In the genomic region with DNA sequence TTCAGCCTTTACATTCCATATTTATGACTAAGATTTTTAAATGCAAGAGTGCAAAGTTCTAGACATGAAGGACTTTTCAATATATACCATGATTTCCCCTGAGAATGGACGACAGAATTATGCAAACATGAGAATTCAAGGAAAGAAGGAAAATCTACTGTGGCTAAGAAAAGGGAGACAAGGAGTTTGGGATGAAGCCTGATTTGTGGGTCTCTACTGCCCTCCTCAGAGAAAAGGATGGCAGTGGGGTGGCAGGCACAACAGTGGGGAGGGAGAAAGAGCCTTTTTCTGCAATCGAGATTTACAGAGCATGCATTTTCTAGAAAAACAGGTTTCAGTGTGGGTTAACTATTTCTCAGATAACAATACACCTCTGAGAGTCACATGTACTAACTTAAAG, we compare ENCODE assay signal across 9 cellular contexts.
DNase-seq lines count a peak whose midpoint lies in the region; ATAC-seq, FAIRE-seq and TF ChIP-seq lines count a peak whose summit lies in the region.
"Had no signal": no experiment of that assay in that cellular context is flagged by ENCODE, and none has a peak within 500 bp of the region (broad histone marks: within the 10 kb centered on the region; RNA-seq: fewer than 3 reads in every experiment).

No MANE protein-coding gene starts in this region.

- no peak overlapping the region for H3K4me2 ChIP-seq in GM12878 (ENCODE audit: control insufficient read depth, insufficient read depth)

- TF ChIP-seq POLR2A in GM12878 (IDR thresholded peaks at IDR 0.05; ENCODE audit: low read depth, low read length) = no peak
- no peak for TF ChIP-seq POLR2A in right lobe of liver (IDR thresholded peaks at IDR 0.05)

- intact Hi-C loops in GM12878 (cut with micrococcal nuclease; ENCODE audit: unreplicated experiment) (no loop called here), right lobe of liver (cut with DNase I) (no loop called here)

- WGBS in GM12878 (ENCODE audit: insufficient coverage, insufficient replicate concordance, low lambda C conversion rate, missing lambda C conversion rate) = 14% methylated on average over 2 of the region's 2 CpGs
- WGBS in right lobe of liver (ENCODE audit: insufficient coverage, low coverage, low lambda C conversion rate, missing lambda C conversion rate) = 9% methylated on average over 2 of the region's 2 CpGs

- no peak for FAIRE-seq in GM12878 (lab: Jason Lieb, UNC)
- FAIRE-seq: endometrium had no signal

- H3K27me3 ChIP-seq in GM12878 (replicated peaks in 1 of 2; ENCODE audit: control insufficient read depth in 2 of 2, insufficient read depth in 2 of 2, low read length in 1 of 2) (no peaks in the 10 kb centered on the region), right lobe of liver (no peaks in the 10 kb centered on the region)

- no peak overlapping the region for H2AFZ ChIP-seq in GM12878 (ENCODE audit: control insufficient read depth, low read depth, low read length)

- H3K27ac ChIP-seq in GM12878 (ENCODE audit: control insufficient read depth, insufficient read depth) = no peak overlapping the region
- no peak overlapping the region for H3K27ac ChIP-seq in right lobe of liver

- RAD21 ChIA-PET in GM12878 (lab: Charles Lee; ENCODE audit: unreplicated experiment) = no interaction called here

- no peak for TF ChIP-seq EP300 in GM12878 (IDR thresholded peaks at IDR 0.05; ENCODE audit: borderline replicate concordance in 1 of 2, control insufficient read depth in 1 of 2, low read depth in 2 of 2, low read length in 2 of 2)

- no peaks in the 10 kb centered on the region for H4K20me1 ChIP-seq in GM12878 (ENCODE audit: control insufficient read depth, insufficient read depth)

- no peak overlapping the region for H3K4me3 ChIP-seq in GM12878
- no peak overlapping the region for H3K4me3 ChIP-seq in right lobe of liver

- no peaks in the 10 kb centered on the region for H3K79me2 ChIP-seq in GM12878 (ENCODE audit: control insufficient read depth, insufficient read depth, low read length)

- SMC1A ChIA-PET in GM12878 (lab: Charles Lee; ENCODE audit: uncharacterized antibody, unreplicated experiment) = no interaction called here

- DNase-seq in Caki2 (ENCODE audit: low read depth) (peak; percentile 6), NCI-H1694 treated with DMSO at 0.1 percent for 48 hours (lab: John Stamatoyannopoulos, UW) (peak; percentile 15), GM12878 (ENCODE audit: low read depth, low spot score) (no peak), right lobe of liver (no peak), omental fat pad (ENCODE audit: low spot score) (no peak)
- no peak for DNase-seq in stimulated activated naive CD4-positive, alpha-beta T cell (lab: John Stamatoyannopoulos, UW)

- peak; percentile 38; the same call in 1 of the 2 replicates for TF ChIP-seq RAD21 in GM12878 (IDR thresholded peaks at IDR 0.05; ENCODE audit: insufficient read depth, low read depth, low read length)

- POLR2A ChIA-PET in GM12878 (lab: Charles Lee) = no interaction called here

- H3K9ac ChIP-seq in GM12878 (ENCODE audit: control insufficient read depth, insufficient read depth, low read length) = no peak overlapping the region

- BruUV-seq in GM12878 (replicated peaks; lab: Mats Ljungman, UMichigan) = no TSS peak

- peak in 1 of 3 experiments; percentile 33; a peak in 1 of 6 replicates for TF ChIP-seq CTCF in GM12878 (IDR thresholded peaks at IDR 0.05 in 2 of 3, conservative IDR thresholded peaks at IDR 0.05 in 1 of 3; ENCODE audit: control insufficient read depth in 2 of 3, extremely low read depth in 1 of 3, insufficient read depth in 1 of 3, low read depth in 3 of 3, low read length in 3 of 3)
- TF ChIP-seq CTCF in right lobe of liver (IDR thresholded peaks at IDR 0.05) = peak; percentile 46 to 73 (median 66)
- TF ChIP-seq CTCF in omental fat pad (IDR thresholded peaks at IDR 0.05) = no peak

- ATAC-seq in GM12878 (no peak), right lobe of liver (peak; percentile 74 to 86 (median 78)), GM21367 (IDR thresholded peaks at IDR 0.05; ENCODE audit: unreplicated experiment) (no peak), GM18502 (IDR thresholded peaks at IDR 0.05; ENCODE audit: poor library complexity, unreplicated experiment) (no peak), omental fat pad (ENCODE audit: low FRiP score) (no peak)

- no peaks in the 10 kb centered on the region for H3K4me1 ChIP-seq in GM12878 (ENCODE audit: control insufficient read depth, insufficient read depth, low read length)
- peaks cover 0 to 5% (median 0%) of the 10 kb centered on the region in 4 donors for H3K4me1 ChIP-seq in right lobe of liver

- H3K9me3 ChIP-seq in GM12878 (replicated peaks; ENCODE audit: control insufficient read depth, insufficient read depth, low read length) (no peaks in the 10 kb centered on the region), right lobe of liver (no peaks in the 10 kb centered on the region)

- in situ Hi-C loops in Caki2 (cut with HindIII; ENCODE audit: low pct_unique_long_range_greater_than_20kb, low sequenced_read_pairs) = no loop called here
- in situ Hi-C loops in GM12878 (cut with MboI) = no loop called here

- CTCF ChIA-PET in GM12878 (lab: Yijun Ruan, JAX) = interaction anchor here (1.3 kb wide), 1 partner anchor 9 kb away, joined by 3 read pairs; no protein-coding TSS in a partner anchor

- no peaks in the 10 kb centered on the region for H3K36me3 ChIP-seq in GM12878 (ENCODE audit: control insufficient read depth in 2 of 2, insufficient read depth in 2 of 2, low read length in 1 of 2)
- H3K36me3 ChIP-seq in right lobe of liver = no peaks in the 10 kb centered on the region

TF ChIP-seq in GM12878, 131 proteins besides CTCF, POLR2A, EP300 and RAD21 (continues in another document):
- TF ChIP-seq CREM (IDR thresholded peaks at IDR 0.05; ENCODE audit: low read depth) = no peak
- TF ChIP-seq, protein P1, sequence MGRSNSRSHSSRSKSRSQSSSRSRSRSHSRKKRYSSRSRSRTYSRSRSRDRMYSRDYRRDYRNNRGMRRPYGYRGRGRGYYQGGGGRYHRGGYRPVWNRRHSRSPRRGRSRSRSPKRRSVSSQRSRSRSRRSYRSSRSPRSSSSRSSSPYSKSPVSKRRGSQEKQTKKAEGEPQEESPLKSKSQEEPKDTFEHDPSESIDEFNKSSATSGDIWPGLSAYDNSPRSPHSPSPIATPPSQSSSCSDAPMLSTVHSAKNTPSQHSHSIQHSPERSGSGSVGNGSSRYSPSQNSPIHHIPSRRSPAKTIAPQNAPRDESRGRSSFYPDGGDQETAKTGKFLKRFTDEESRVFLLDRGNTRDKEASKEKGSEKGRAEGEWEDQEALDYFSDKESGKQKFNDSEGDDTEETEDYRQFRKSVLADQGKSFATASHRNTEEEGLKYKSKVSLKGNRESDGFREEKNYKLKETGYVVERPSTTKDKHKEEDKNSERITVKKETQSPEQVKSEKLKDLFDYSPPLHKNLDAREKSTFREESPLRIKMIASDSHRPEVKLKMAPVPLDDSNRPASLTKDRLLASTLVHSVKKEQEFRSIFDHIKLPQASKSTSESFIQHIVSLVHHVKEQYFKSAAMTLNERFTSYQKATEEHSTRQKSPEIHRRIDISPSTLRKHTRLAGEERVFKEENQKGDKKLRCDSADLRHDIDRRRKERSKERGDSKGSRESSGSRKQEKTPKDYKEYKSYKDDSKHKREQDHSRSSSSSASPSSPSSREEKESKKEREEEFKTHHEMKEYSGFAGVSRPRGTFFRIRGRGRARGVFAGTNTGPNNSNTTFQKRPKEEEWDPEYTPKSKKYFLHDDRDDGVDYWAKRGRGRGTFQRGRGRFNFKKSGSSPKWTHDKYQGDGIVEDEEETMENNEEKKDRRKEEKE (IDR thresholded peaks at IDR 0.05) = no peak
- no peak for TF ChIP-seq SREBF1 (IDR thresholded peaks at IDR 0.05; ENCODE audit: low read length)
- no peak for TF ChIP-seq ZZZ3 (IDR thresholded peaks at IDR 0.05; ENCODE audit: control insufficient read depth, insufficient read length, low read depth)
- no peak for TF ChIP-seq HCFC1 (IDR thresholded peaks at IDR 0.05; ENCODE audit: low read length)
- no peak for TF ChIP-seq NBN (IDR thresholded peaks at IDR 0.05)
- TF ChIP-seq, protein P2, sequence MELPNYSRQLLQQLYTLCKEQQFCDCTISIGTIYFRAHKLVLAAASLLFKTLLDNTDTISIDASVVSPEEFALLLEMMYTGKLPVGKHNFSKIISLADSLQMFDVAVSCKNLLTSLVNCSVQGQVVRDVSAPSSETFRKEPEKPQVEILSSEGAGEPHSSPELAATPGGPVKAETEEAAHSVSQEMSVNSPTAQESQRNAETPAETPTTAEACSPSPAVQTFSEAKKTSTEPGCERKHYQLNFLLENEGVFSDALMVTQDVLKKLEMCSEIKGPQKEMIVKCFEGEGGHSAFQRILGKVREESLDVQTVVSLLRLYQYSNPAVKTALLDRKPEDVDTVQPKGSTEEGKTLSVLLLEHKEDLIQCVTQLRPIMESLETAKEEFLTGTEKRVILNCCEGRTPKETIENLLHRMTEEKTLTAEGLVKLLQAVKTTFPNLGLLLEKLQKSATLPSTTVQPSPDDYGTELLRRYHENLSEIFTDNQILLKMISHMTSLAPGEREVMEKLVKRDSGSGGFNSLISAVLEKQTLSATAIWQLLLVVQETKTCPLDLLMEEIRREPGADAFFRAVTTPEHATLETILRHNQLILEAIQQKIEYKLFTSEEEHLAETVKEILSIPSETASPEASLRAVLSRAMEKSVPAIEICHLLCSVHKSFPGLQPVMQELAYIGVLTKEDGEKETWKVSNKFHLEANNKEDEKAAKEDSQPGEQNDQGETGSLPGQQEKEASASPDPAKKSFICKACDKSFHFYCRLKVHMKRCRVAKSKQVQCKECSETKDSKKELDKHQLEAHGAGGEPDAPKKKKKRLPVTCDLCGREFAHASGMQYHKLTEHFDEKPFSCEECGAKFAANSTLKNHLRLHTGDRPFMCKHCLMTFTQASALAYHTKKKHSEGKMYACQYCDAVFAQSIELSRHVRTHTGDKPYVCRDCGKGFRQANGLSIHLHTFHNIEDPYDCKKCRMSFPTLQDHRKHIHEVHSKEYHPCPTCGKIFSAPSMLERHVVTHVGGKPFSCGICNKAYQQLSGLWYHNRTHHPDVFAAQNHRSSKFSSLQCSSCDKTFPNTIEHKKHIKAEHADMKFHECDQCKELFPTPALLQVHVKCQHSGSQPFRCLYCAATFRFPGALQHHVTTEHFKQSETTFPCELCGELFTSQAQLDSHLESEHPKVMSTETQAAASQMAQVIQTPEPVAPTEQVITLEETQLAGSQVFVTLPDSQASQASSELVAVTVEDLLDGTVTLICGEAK (IDR thresholded peaks at IDR 0.05; ENCODE audit: borderline replicate concordance) = no peak
- TF ChIP-seq, protein P3, sequence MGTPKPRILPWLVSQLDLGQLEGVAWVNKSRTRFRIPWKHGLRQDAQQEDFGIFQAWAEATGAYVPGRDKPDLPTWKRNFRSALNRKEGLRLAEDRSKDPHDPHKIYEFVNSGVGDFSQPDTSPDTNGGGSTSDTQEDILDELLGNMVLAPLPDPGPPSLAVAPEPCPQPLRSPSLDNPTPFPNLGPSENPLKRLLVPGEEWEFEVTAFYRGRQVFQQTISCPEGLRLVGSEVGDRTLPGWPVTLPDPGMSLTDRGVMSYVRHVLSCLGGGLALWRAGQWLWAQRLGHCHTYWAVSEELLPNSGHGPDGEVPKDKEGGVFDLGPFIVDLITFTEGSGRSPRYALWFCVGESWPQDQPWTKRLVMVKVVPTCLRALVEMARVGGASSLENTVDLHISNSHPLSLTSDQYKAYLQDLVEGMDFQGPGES (IDR thresholded peaks at IDR 0.05) = no peak
- TF ChIP-seq ZBED1 (IDR thresholded peaks at IDR 0.05; ENCODE audit: borderline replicate concordance) = no peak
- TF ChIP-seq DPF2 (IDR thresholded peaks at IDR 0.05) = no peak

Comparison
In these comparisons a context has a peak if more than half of its experiments do, and no peak if none do; other contexts are left out.
1. DNase-seq: peak in Caki2 (single experiment) and NCI-H1694 treated with DMSO at 0.1 percent for 48 hours (single experiment); none in GM12878 (single experiment), right lobe of liver (0 of 3), stimulated activated naive CD4-positive, alpha-beta T cell (0 of 6) and omental fat pad (single experiment).
2. ATAC-seq: peak in right lobe of liver (4 of 4); none in GM12878 (single experiment), GM21367 (single experiment), GM18502 (single experiment) and omental fat pad (single experiment).
3. CTCF ChIP-seq: peak in right lobe of liver (4 of 4); none in omental fat pad (0 of 3).